In the genomic region with DNA sequence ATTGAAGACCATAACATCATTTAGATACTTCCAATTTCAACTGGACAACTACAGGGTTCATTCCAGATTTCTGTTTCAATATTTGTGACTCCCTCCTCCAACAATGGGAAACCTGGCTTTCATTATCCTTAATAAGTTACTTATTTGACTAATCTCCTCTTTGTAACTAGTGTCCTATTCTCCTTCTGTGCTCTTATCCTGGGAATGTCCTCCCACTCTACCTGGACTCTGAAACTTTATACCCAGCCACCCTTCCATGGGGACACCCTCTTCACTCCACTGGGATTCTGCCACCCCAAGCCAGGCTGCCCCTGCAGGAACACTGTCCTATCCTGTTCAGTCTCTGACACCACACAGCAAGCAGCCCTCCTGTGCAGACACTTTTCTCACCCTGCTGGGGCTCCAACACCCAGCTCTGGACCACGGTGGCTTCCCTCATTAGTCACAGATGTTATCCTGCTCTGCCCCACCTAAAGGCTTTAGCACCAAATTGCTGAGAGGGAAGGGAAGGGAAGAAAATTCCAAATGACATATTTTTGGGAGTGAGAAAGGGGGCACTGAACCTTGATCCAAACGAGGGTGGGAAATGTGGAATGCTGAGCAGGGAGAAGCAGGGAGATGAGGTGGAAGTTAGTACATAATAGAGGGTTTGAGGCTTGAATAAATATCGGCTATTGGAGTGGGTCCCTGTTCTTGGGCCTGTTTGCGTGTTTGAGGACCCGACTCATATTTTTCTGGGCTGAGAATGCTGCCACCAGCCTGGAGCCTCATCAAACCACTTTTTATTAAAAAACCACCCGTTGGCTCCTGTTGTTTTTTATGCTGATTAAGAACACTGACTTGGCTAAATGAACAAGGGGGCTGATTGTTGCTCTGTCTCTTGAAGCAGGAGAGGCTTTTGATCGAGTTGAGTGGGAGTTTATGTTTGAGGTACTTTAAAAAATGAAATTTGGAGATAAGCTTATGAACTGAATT, we compare ENCODE assay signal across 11 cellular contexts. TPM values are rescaled to one million over a fixed set of nuclear protein-coding genes. Genes with fewer than 3 reads are reported as not detected.
DNase-seq lines count a peak whose midpoint lies in the region; ATAC-seq, FAIRE-seq and TF ChIP-seq lines count a peak whose summit lies in the region.
"Had no signal": no experiment of that assay in that cellular context is flagged by ENCODE, and none has a peak within 500 bp of the region (broad histone marks: within the 10 kb centered on the region; RNA-seq: fewer than 3 reads in every experiment).

No MANE protein-coding gene starts in this region.

- H3K4me3 ChIP-seq in Karpas-422 (ENCODE audit: low read length) = no peak overlapping the region
- no peak overlapping the region for H3K4me3 ChIP-seq in K562
- H3K4me3 ChIP-seq: cardiac muscle cell, smooth muscle cell had no signal

- no peaks in the 10 kb centered on the region for H3K36me3 Mint-ChIP-seq in nephron (ENCODE audit: low read depth)
- no peaks in the 10 kb centered on the region for H3K36me3 Mint-ChIP-seq in activated T-helper 2 cell treated with anti-CD3 and anti-CD28 coated beads, Interferon-gamma antibody, Interleukin-2, Interleukin-4, amounts not matched to agents 10 μg/mL and 5 μg/mL and 100 μg/mL, durations not matched to agents 14 hours and 24 hours and 36 hours (ENCODE audit: low read depth)

- TF ChIP-seq RAD21 in K562 (CRISPR knock-in tag; conservative IDR thresholded peaks at IDR 0.05 in 1 of 2, IDR thresholded peaks at IDR 0.05 in 1 of 2) = peak in 1 of 2 experiments; percentile 2; a peak in 1 of 4 replicates

- peak; percentile 42 for DNase-seq in EH (ENCODE audit: low read depth)
- peak; percentile 43 for DNase-seq in Karpas-422
- DNase-seq in K562 (ENCODE audit: extremely low read depth in 1 of 4, low spot score in 3 of 4) = peak in 3 of 4 experiments; percentile 18 to 55 (median 36)
- no peak for DNase-seq in activated T-helper 2 cell treated with anti-CD3 and anti-CD28 coated beads, Interferon-gamma antibody, Interleukin-2, Interleukin-4, amounts not matched to agents 10 μg/mL and 5 μg/mL and 100 μg/mL, durations not matched to agents 14 hours and 24 hours and 36 hours (ENCODE audit: low spot score)
- DNase-seq: NCI-H2227 treated with DMSO at 0.1 percent for 48 hours had no signal

- peak overlapping the region; percentile 23 to 83 (median 46) for H3K27ac Mint-ChIP-seq in nephron
- H3K27ac Mint-ChIP-seq in activated T-helper 2 cell treated with anti-CD3 and anti-CD28 coated beads, Interferon-gamma antibody, Interleukin-2, Interleukin-4, amounts not matched to agents 10 μg/mL and 5 μg/mL and 100 μg/mL, durations not matched to agents 14 hours and 24 hours and 36 hours = no peak overlapping the region

- peak overlapping the region; percentile 8; the same call in 1 of the 2 replicates for H3K9ac ChIP-seq in Karpas-422 (ENCODE audit: low read length)
- peak overlapping the region in 1 of 2 experiments; percentile 11; a peak in 2 of 4 replicates for H3K9ac ChIP-seq in K562 (ENCODE audit: insufficient read depth in 1 of 2, low read depth in 2 of 2, low read length in 2 of 2)

- in situ Hi-C loops in K562 (cut with MboI) = no loop called here

- POLR2A ChIA-PET in K562 (lab: Yijun Ruan, JAX) = interaction anchor here (0.6 to 1.3 kb wide), 6 partner anchors 9 to 58 kb away, joined by 3 to 5 read pairs (median 3); no protein-coding TSS in a partner anchor

- H3K4me1 Mint-ChIP-seq in nephron = peaks cover 24% of the 10 kb centered on the region
- peaks cover 16% of the 10 kb centered on the region for H3K4me1 Mint-ChIP-seq in activated T-helper 2 cell treated with anti-CD3 and anti-CD28 coated beads, Interferon-gamma antibody, Interleukin-2, Interleukin-4, amounts not matched to agents 10 μg/mL and 5 μg/mL and 100 μg/mL, durations not matched to agents 14 hours and 24 hours and 36 hours (ENCODE audit: low read depth)

- H3K27me3 Mint-ChIP-seq in nephron (ENCODE audit: low read depth) = peaks cover 7% of the 10 kb centered on the region
- H3K27me3 Mint-ChIP-seq in activated T-helper 2 cell treated with anti-CD3 and anti-CD28 coated beads, Interferon-gamma antibody, Interleukin-2, Interleukin-4, amounts not matched to agents 10 μg/mL and 5 μg/mL and 100 μg/mL, durations not matched to agents 14 hours and 24 hours and 36 hours (ENCODE audit: low read depth) = peaks cover 27% of the 10 kb centered on the region

- intact Hi-C loops in K562 (cut with micrococcal nuclease) = loop anchor here (5.0 kb wide), 1 partner anchor 54 kb away; a partner anchor contains a TSS
- intact Hi-C loops in activated T-helper 2 cell treated with anti-CD3 and anti-CD28 coated beads, Interferon-gamma antibody, Interleukin-2, Interleukin-4, amounts not matched to agents 10 μg/mL and 5 μg/mL and 100 μg/mL, durations not matched to agents 14 hours and 24 hours and 36 hours (cut with micrococcal nuclease) = loop anchor here (5.0 kb wide), 1 partner anchor 54 kb away; a partner anchor contains a TSS

- H3K9me3 Mint-ChIP-seq in nephron = peaks cover 3% of the 10 kb centered on the region
- H3K9me3 Mint-ChIP-seq in activated T-helper 2 cell treated with anti-CD3 and anti-CD28 coated beads, Interferon-gamma antibody, Interleukin-2, Interleukin-4, amounts not matched to agents 10 μg/mL and 5 μg/mL and 100 μg/mL, durations not matched to agents 14 hours and 24 hours and 36 hours = no peaks in the 10 kb centered on the region

- no peaks in the 10 kb centered on the region for H3K27me3 ChIP-seq in Karpas-422 (ENCODE audit: low read length)
- H3K27me3 ChIP-seq in K562 (ENCODE audit: control insufficient read depth in 2 of 2, insufficient read depth in 2 of 2, low read length in 2 of 2) = no peaks in the 10 kb centered on the region
- H3K27me3 ChIP-seq: cardiac muscle cell had no signal

- H3K27ac ChIP-seq in Karpas-422 (ENCODE audit: low read length) (peak overlapping the region; percentile 60), K562 (ENCODE audit: extremely low read depth, low read depth, low read length) (no peak overlapping the region)
- H3K27ac ChIP-seq: cardiac muscle cell had no signal

- H3K4me1 ChIP-seq in Karpas-422 (ENCODE audit: low read length) (peaks cover 31% of the 10 kb centered on the region), K562 (replicated peaks in 1 of 2; ENCODE audit: control insufficient read depth in 2 of 2, insufficient read depth in 2 of 2, low read length in 2 of 2) (peaks cover 11 to 14% of the 10 kb centered on the region in 2 experiments; a peak in 4 of 5 replicates)

- no peaks in the 10 kb centered on the region for H3K9me1 ChIP-seq in K562 (ENCODE audit: control insufficient read depth, insufficient read depth, low read length)

- ATAC-seq in K562 (peak; percentile 84), HG02973 (IDR thresholded peaks at IDR 0.05; ENCODE audit: unreplicated experiment) (no peak), HG02981 (IDR thresholded peaks at IDR 0.05; ENCODE audit: unreplicated experiment) (no peak), GM21528 (IDR thresholded peaks at IDR 0.05; ENCODE audit: low FRiP score, unreplicated experiment) (no peak)

- no peak overlapping the region for H3K4me3 Mint-ChIP-seq in nephron
- no peak overlapping the region for H3K4me3 Mint-ChIP-seq in activated T-helper 2 cell treated with anti-CD3 and anti-CD28 coated beads, Interferon-gamma antibody, Interleukin-2, Interleukin-4, amounts not matched to agents 10 μg/mL and 5 μg/mL and 100 μg/mL, durations not matched to agents 14 hours and 24 hours and 36 hours (ENCODE audit: low read depth)

- TF ChIP-seq POLR2A in K562 (conservative IDR thresholded peaks at IDR 0.05) = no peak

- peak; percentile 19 for FAIRE-seq in K562 (lab: Jason Lieb, UNC)

- no peaks in the 10 kb centered on the region for H4K20me1 ChIP-seq in Karpas-422 (ENCODE audit: insufficient read depth, low read depth, low read length)
- H4K20me1 ChIP-seq in K562 (replicated peaks; ENCODE audit: control insufficient read depth, insufficient read depth, low read length) = no peaks in the 10 kb centered on the region

- H3K36me3 ChIP-seq in Karpas-422 (ENCODE audit: insufficient read depth, low read length) = no peaks in the 10 kb centered on the region
- H3K36me3 ChIP-seq in K562 (ENCODE audit: control insufficient read depth, insufficient read depth, low read length) = no peaks in the 10 kb centered on the region
- H3K36me3 ChIP-seq: cardiac muscle cell had no signal

- peak overlapping the region; percentile 33 for H2AFZ ChIP-seq in Karpas-422 (ENCODE audit: low read length)
- peak overlapping the region; percentile 80 for H2AFZ ChIP-seq in K562 (ENCODE audit: low read depth, low read length)

- no peaks in the 10 kb centered on the region for H3K79me2 ChIP-seq in Karpas-422 (ENCODE audit: low read length)
- no peaks in the 10 kb centered on the region for H3K79me2 ChIP-seq in K562 (ENCODE audit: control insufficient read depth, insufficient read depth, low read length)

- H3K4me2 ChIP-seq in Karpas-422 (ENCODE audit: low read depth, low read length, poor library complexity, severe bottlenecking) (peak overlapping the region; percentile 34), K562 (ENCODE audit: insufficient read depth, low read length) (peak overlapping the region; percentile 35; the same call in 1 of the 2 replicates)

- H3K9me2 ChIP-seq in Karpas-422 (replicated peaks; ENCODE audit: insufficient read depth, low read length) = no peaks in the 10 kb centered on the region

- no peak for TF ChIP-seq EP300 in K562 (IDR thresholded peaks at IDR 0.05; ENCODE audit: low read length)

- CTCF ChIA-PET in K562 (lab: Yijun Ruan, JAX; ENCODE audit: low intra/inter-chr PET ratio) = no interaction called here

- H3K9me3 ChIP-seq in Karpas-422 (ENCODE audit: low read length) = no peaks in the 10 kb centered on the region
- no peaks in the 10 kb centered on the region for H3K9me3 ChIP-seq in K562 (replicated peaks; ENCODE audit: control insufficient read depth, insufficient read depth, low read depth, low read length)

- no peak for TF ChIP-seq CTCF in K562 (IDR thresholded peaks at IDR 0.05 in 2 of 3, conservative IDR thresholded peaks at IDR 0.05 in 1 of 3; ENCODE audit: insufficient read depth in 2 of 3, low read depth in 1 of 3, low read length in 3 of 3)
- no peak for TF ChIP-seq CTCF in nephron (IDR thresholded peaks at IDR 0.05; ENCODE audit: unreplicated experiment in 3 of 3)

- 17% methylated on average over 7 of the region's 7 CpGs for WGBS in K562 (ENCODE audit: insufficient coverage, low coverage, missing lambda C conversion rate)

- BruUV-seq in K562 (replicated peaks; lab: Mats Ljungman, UMichigan) = no TSS peak

RNA-seq across cellular contexts. Expression of a gene that starts 54.0 kb away (rescaled TPM):
- 47.0 and 50.1 TPM in 2 replicates for total RNA-seq in Karpas-422 (2014; rRNA removed; shearing (Covaris generic); ENCODE audit: low replicate concordance)
- 39.9 and 72.7 TPM in 2 replicates for total RNA-seq in K562 (2011; cell fraction: chromatin; rRNA removed; ENCODE audit: low replicate concordance)
- 43.6 and 44.0 TPM in 2 replicates for total RNA-seq in K562 (2011; cell fraction: nucleolus; rRNA removed)
- total RNA-seq in K562 (2011; cell fraction: nucleoplasm; rRNA removed) = 65.6 and 75.4 TPM in 2 replicates
- total RNA-seq in K562 (2014; rRNA removed) = 28.1 and 31.1 TPM in 2 replicates
- total RNA-seq in K562 (2014; rRNA removed; fragmentation: Illumina TruSeq; extraction: Trizol) = 20.0 and 20.3 TPM in 2 replicates
- 15.7 and 16.0 TPM in 2 replicates for total RNA-seq in K562 (2015; rRNA removed; fragmentation: Illumina TruSeq; extraction: Trizol)
- total RNA-seq in K562 (2021) = 57.4 and 63.9 TPM in 2 replicates
- polyA plus RNA-seq in K562 (2011; rRNA removed) = 31.8 and 34.2 TPM in 2 replicates
- 17.0 and 25.7 TPM in 2 replicates for polyA plus RNA-seq in K562 (2011; cell fraction: cytosol; rRNA removed)
- polyA plus RNA-seq in K562 (2011; cell fraction: nucleus; rRNA removed) = 36.0 and 50.3 TPM in 2 replicates
- 49.2 and 53.0 TPM in 2 replicates for polyA plus RNA-seq in K562 (2012)
- polyA plus RNA-seq in K562 (2014; fragmentation: Illumina TruSeq; extraction: Trizol) = 37.6 and 38.8 TPM in 2 replicates
- polyA plus RNA-seq in K562 (2014; fragmentation: Nextera tagmentation; extraction: Ambion mirVana) = 1 to 10 TPM; 5.8 to 9.1 TPM
- polyA plus RNA-seq in K562 (2014; rRNA removed) = 38.3 and 47.4 TPM in 2 replicates
- polyA minus RNA-seq in K562 (2011; rRNA and poly(A)+ RNA removed) = 20.1 and 24.1 TPM in 2 replicates
- polyA minus RNA-seq in K562 (2011; cell fraction: cytosol; rRNA and poly(A)+ RNA removed) = 21.3 and 26.2 TPM in 2 replicates
- 37.4 and 45.0 TPM in 2 replicates for polyA minus RNA-seq in K562 (2011; cell fraction: nucleus; rRNA and poly(A)+ RNA removed)
- total RNA-seq in activated T-helper 2 cell treated with anti-CD3 and anti-CD28 coated beads, Interferon-gamma antibody, Interleukin-2, Interleukin-4, amounts not matched to agents 10 μg/mL and 5 μg/mL and 100 μg/mL, durations not matched to agents 14 hours and 24 hours and 36 hours = 41.9 and 42.0 TPM in 2 replicates
